ENCODE assay signal across 26 cellular contexts in the genomic region with DNA sequence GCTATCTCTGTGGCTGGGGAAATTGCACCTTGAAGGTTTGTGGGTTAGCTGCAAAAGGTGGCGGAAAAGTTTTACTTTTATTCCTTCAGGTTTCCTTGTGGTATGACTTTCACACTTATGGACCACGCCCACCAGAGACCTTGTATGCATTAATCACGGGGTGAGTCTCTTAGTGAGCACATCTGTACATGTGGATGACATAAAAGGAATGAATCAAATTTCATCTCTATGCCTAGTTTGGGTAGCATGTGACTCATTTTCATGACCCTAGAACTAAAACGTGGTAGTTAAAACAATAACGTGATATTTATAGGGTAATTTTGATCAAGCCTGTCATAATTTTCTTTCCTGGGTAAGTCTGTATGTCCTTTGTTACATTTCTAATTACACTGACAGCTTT.
DNase-seq lines count a peak whose midpoint lies in the region; ATAC-seq and TF ChIP-seq lines count a peak whose summit lies in the region.
"Had no signal": no experiment of that assay in that cellular context is flagged by ENCODE, and none has a peak within 500 bp of the region (broad histone marks: within the 10 kb centered on the region; RNA-seq: fewer than 3 reads in every experiment).

No MANE protein-coding gene starts in this region.

- ATAC-seq in activated naive CD4-positive, alpha-beta T cell treated with anti-CD3 and anti-CD28 coated beads, Interleukin-2, amount 50 U/mL, for 72 hours = peak; percentile 57 to 69
- ATAC-seq in natural killer cell treated with Interleukin-12 subunit alpha and Interleukin-12 subunit beta and Interleukin-15 and Interleukin-18, amount 100 ng/mL, for 72 hours = peak; percentile 40 to 51
- no peak for ATAC-seq in GM21381 (IDR thresholded peaks at IDR 0.05; ENCODE audit: unreplicated experiment)
- no peak for ATAC-seq in HG03342 (IDR thresholded peaks at IDR 0.05; ENCODE audit: unreplicated experiment)
- ATAC-seq in GM18502 (IDR thresholded peaks at IDR 0.05; ENCODE audit: poor library complexity, unreplicated experiment) = no peak
- ATAC-seq: HepG2, lower lobe of right lung had no signal

- no peak overlapping the region for H3K27ac Mint-ChIP-seq in activated naive CD4-positive, alpha-beta T cell treated with anti-CD3 and anti-CD28 coated beads, Interleukin-2, amount 50 U/mL, for 72 hours
- no peak overlapping the region for H3K27ac Mint-ChIP-seq in natural killer cell treated with Interleukin-12 subunit alpha and Interleukin-12 subunit beta and Interleukin-15 and Interleukin-18, amount 100 ng/mL, for 72 hours
- H3K27ac Mint-ChIP-seq: activated CD4-positive, alpha-beta T cell treated with anti-CD3 and anti-CD28 coated beads, Interleukin-2, amount 10 ng/mL, durations not matched to agents 24 days and 14 days; activated naive CD4-positive, alpha-beta T cell treated with anti-CD3 and anti-CD28 coated beads for 36 hours; endodermal cell had no signal

- DNase-seq in activated naive CD4-positive, alpha-beta T cell treated with anti-CD3 and anti-CD28 coated beads, Interleukin-2, amount 50 U/mL, for 72 hours (ENCODE audit: low spot score in 2 of 2) = no peak
- DNase-seq in activated naive CD4-positive, alpha-beta T cell treated with Interleukin-2 at 50 U/mL for 16 hours = no peak
- DNase-seq in NCI-H69 (lab: John Stamatoyannopoulos, UW) (peak; percentile 87), choroid plexus epithelial cell (ENCODE audit: low read depth) (peak; percentile 31)
- DNase-seq in natural killer cell treated with Interleukin-12 subunit alpha and Interleukin-12 subunit beta and Interleukin-15 and Interleukin-18, amount 100 ng/mL, for 72 hours (ENCODE audit: low spot score) = no peak
- DNase-seq: activated CD4-positive, alpha-beta T cell treated with anti-CD3 and anti-CD28 coated beads, Interleukin-2, amount 10 ng/mL, durations not matched to agents 24 days and 14 days; activated naive CD4-positive, alpha-beta T cell treated with anti-CD3 and anti-CD28 coated beads for 36 hours; activated T-cell treated with anti-CD3 and anti-CD28 coated beads for 4 hours; Calu3; endodermal cell; H9; hippocampal formation; islet precursor cell; lower lobe of right lung; NCI-H1417; NCI-H524; Right ventricle myocardium superior; SW 1271; testis had no signal

- no peak overlapping the region for H3K4me3 ChIP-seq in choroid plexus epithelial cell (ENCODE audit: low read depth, low read length)
- H3K4me3 ChIP-seq: ascending aorta; BLaER1 treated with 17β-estradiol and CSF1 and Interleukin-3, amounts not matched to agents 10 nM and 100 nM; lower lobe of right lung; testis; vagina had no signal

- H3K9me3 Mint-ChIP-seq in activated naive CD4-positive, alpha-beta T cell treated with anti-CD3 and anti-CD28 coated beads, Interleukin-2, amount 50 U/mL, for 72 hours = peaks cover 0 to 6% of the 10 kb centered on the region in 2 donors
- H3K9me3 Mint-ChIP-seq in natural killer cell treated with Interleukin-12 subunit alpha and Interleukin-12 subunit beta and Interleukin-15 and Interleukin-18, amount 100 ng/mL, for 72 hours = no peaks in the 10 kb centered on the region
- H3K9me3 Mint-ChIP-seq: activated naive CD4-positive, alpha-beta T cell treated with anti-CD3 and anti-CD28 coated beads for 36 hours; H9 had no signal

- H3K4me1 Mint-ChIP-seq in natural killer cell treated with Interleukin-12 subunit alpha and Interleukin-12 subunit beta and Interleukin-15 and Interleukin-18, amount 100 ng/mL, for 72 hours (ENCODE audit: low read depth in 2 of 2) = peaks cover 9 to 10% of the 10 kb centered on the region in 2 donors
- H3K4me1 Mint-ChIP-seq: activated CD4-positive, alpha-beta T cell treated with anti-CD3 and anti-CD28 coated beads, Interleukin-2, amount 10 ng/mL, durations not matched to agents 24 days and 14 days; endodermal cell had no signal

- no peak overlapping the region for H3K4me3 Mint-ChIP-seq in natural killer cell treated with Interleukin-12 subunit alpha and Interleukin-12 subunit beta and Interleukin-15 and Interleukin-18, amount 100 ng/mL, for 72 hours
- H3K4me3 Mint-ChIP-seq: activated CD4-positive, alpha-beta T cell treated with anti-CD3 and anti-CD28 coated beads, Interleukin-2, amount 10 ng/mL, durations not matched to agents 24 days and 14 days; activated naive CD4-positive, alpha-beta T cell treated with anti-CD3 and anti-CD28 coated beads for 36 hours; endodermal cell; H9 had no signal

- H3K27me3 Mint-ChIP-seq in natural killer cell treated with Interleukin-12 subunit alpha and Interleukin-12 subunit beta and Interleukin-15 and Interleukin-18, amount 100 ng/mL, for 72 hours = peaks cover 7 to 8% of the 10 kb centered on the region in 2 donors

- TF ChIP-seq CTCF in choroid plexus epithelial cell (conservative IDR thresholded peaks at IDR 0.05; ENCODE audit: low read depth, low read length) = no peak

- no peaks in the 10 kb centered on the region for H3K36me3 Mint-ChIP-seq in activated naive CD4-positive, alpha-beta T cell treated with anti-CD3 and anti-CD28 coated beads, Interleukin-2, amount 50 U/mL, for 72 hours
- no peaks in the 10 kb centered on the region for H3K36me3 Mint-ChIP-seq in natural killer cell treated with Interleukin-12 subunit alpha and Interleukin-12 subunit beta and Interleukin-15 and Interleukin-18, amount 100 ng/mL, for 72 hours

Comparison
In these comparisons a context has a peak if more than half of its experiments do, and no peak if none do; other contexts are left out.
1. ATAC-seq: peak in activated naive CD4-positive, alpha-beta T cell treated with anti-CD3 and anti-CD28 coated beads, Interleukin-2, amount 50 U/mL, for 72 hours (2 of 2) and natural killer cell treated with Interleukin-12 subunit alpha and Interleukin-12 subunit beta and Interleukin-15 and Interleukin-18, amount 100 ng/mL, for 72 hours (2 of 2); none in GM21381 (single experiment), HG03342 (single experiment) and GM18502 (single experiment).
2. DNase-seq: peak in NCI-H69 (single experiment) and choroid plexus epithelial cell (single experiment); none in activated naive CD4-positive, alpha-beta T cell treated with anti-CD3 and anti-CD28 coated beads, Interleukin-2, amount 50 U/mL, for 72 hours (0 of 2), activated naive CD4-positive, alpha-beta T cell treated with Interleukin-2 at 50 U/mL for 16 hours (single experiment) and natural killer cell treated with Interleukin-12 subunit alpha and Interleukin-12 subunit beta and Interleukin-15 and Interleukin-18, amount 100 ng/mL, for 72 hours (single experiment).